Comparison of ENCODE assay signal across 8 cellular contexts in the genomic region with DNA sequence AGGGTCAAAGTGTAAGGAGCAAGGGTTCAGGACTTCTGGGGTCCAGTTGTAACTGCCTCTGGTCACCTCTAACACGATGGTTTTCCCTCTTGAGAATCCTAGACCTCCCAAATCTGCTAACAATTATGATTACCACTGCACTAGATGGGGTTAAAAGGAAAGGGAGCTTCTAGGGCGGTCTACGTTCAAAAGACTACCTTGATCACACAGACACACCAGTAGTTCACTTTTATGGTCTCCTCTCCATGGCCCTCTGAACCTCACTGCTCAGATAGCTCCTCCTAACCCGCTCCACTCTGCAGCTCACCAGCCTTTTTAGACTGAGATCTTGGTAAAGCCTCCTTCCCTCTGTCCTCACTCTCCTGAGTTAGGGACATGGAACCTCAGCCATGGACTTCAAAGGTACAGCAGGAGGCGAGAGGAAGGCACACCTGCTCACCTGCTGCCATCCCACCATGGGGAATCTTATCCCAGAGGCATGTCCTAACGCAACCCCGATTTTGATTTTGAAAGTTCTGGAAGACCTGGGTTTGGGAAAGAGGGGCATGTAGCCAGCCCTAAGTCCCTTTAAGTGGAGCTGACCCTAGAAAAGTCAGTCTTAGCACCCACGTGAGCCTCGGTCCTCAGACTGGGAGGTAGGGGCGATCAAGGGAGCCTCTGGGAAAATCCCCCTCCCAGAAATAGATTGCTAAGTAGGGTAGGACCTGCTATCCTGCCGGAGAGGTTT. TPM values are rescaled to one million over a fixed set of nuclear protein-coding genes. Genes with fewer than 3 reads are reported as not detected.
DNase-seq lines count a peak whose midpoint lies in the region; ATAC-seq and TF ChIP-seq lines count a peak whose summit lies in the region.

No MANE protein-coding gene starts in this region.

- peaks cover 3 to 9% of the 10 kb centered on the region in 2 donors for H3K36me3 ChIP-seq in ascending aorta
- peaks cover 0 to 9% of the 10 kb centered on the region in 2 donors for H3K36me3 ChIP-seq in lung (ENCODE audit: control insufficient read depth in 2 of 2, insufficient read depth in 2 of 2, low read length in 2 of 2)

- H3K4me3 ChIP-seq in ascending aorta (peak overlapping the region; percentile 80 to 94), lung (peak overlapping the region; percentile 15)

- H3K27me3 ChIP-seq in ascending aorta (no peaks in the 10 kb centered on the region), lung (ENCODE audit: control insufficient read depth, insufficient read depth) (no peaks in the 10 kb centered on the region)

- no peaks in the 10 kb centered on the region for H3K9me3 Mint-ChIP-seq in activated naive CD4-positive, alpha-beta T cell treated with anti-CD3 and anti-CD28 coated beads for 36 hours
- H3K9me3 Mint-ChIP-seq in type B pancreatic cell: no peaks in the 10 kb centered on the region

- ATAC-seq in lung (ENCODE audit: insufficient read depth, low FRiP score) (no peak), GM18873 (IDR thresholded peaks at IDR 0.05; ENCODE audit: low FRiP score, unreplicated experiment) (no peak)

- peaks cover 17% of the 10 kb centered on the region for H3K4me1 Mint-ChIP-seq in activated naive CD4-positive, alpha-beta T cell treated with anti-CD3 and anti-CD28 coated beads for 36 hours (ENCODE audit: low read depth)
- peaks cover 56% of the 10 kb centered on the region for H3K4me1 Mint-ChIP-seq in type B pancreatic cell (ENCODE audit: unreplicated experiment)

- no peak for DNase-seq in activated naive CD4-positive, alpha-beta T cell treated with anti-CD3 and anti-CD28 coated beads for 36 hours
- DNase-seq in activated naive CD4-positive, alpha-beta T cell (lab: John Stamatoyannopoulos, UW): no peak
- DNase-seq in ascending aorta (ENCODE audit: low spot score in 2 of 2) (no peak), lung (ENCODE audit: low spot score) (no peak), type B pancreatic cell (ENCODE audit: extremely low spot score, unreplicated experiment) (no peak), H4 (ENCODE audit: low spot score) (no peak)
- DNase-seq in activated effector memory CD4-positive, alpha-beta T cell treated with Interleukin-2 at 50 U/mL for 16 hours: no peak

- H3K27ac ChIP-seq in ascending aorta: peak overlapping the region; percentile 89 to 96
- peak overlapping the region; percentile 3 to 86 for H3K27ac ChIP-seq in lung (ENCODE audit: low read depth in 1 of 2, low read length in 1 of 2)

- intact Hi-C loops in activated naive CD4-positive, alpha-beta T cell treated with anti-CD3 and anti-CD28 coated beads for 36 hours (cut with micrococcal nuclease): loop anchor here (1.0 kb wide), 1 partner anchor 7 kb away; no protein-coding TSS in a partner anchor
- intact Hi-C loops in ascending aorta (cut with DNase I): loop anchor here (5.0 to 10.0 kb wide), 2 partner anchors 482 to 755 kb away; a partner anchor contains a TSS

- no peak overlapping the region for H3K27ac Mint-ChIP-seq in activated naive CD4-positive, alpha-beta T cell treated with anti-CD3 and anti-CD28 coated beads for 36 hours
- H3K27ac Mint-ChIP-seq in type B pancreatic cell: peak overlapping the region; percentile 95

- H3K36me3 Mint-ChIP-seq in activated naive CD4-positive, alpha-beta T cell treated with anti-CD3 and anti-CD28 coated beads for 36 hours (ENCODE audit: low read depth): no peaks in the 10 kb centered on the region
- peaks cover 6% of the 10 kb centered on the region for H3K36me3 Mint-ChIP-seq in type B pancreatic cell

- H3K27me3 Mint-ChIP-seq in activated naive CD4-positive, alpha-beta T cell treated with anti-CD3 and anti-CD28 coated beads for 36 hours (ENCODE audit: low read depth): no peaks in the 10 kb centered on the region
- H3K27me3 Mint-ChIP-seq in type B pancreatic cell: no peaks in the 10 kb centered on the region

- H3K9me3 ChIP-seq in ascending aorta (no peaks in the 10 kb centered on the region), lung (ENCODE audit: control insufficient read depth in 2 of 2, insufficient read depth in 1 of 2, low read length in 1 of 2) (peaks cover 0 to 2% of the 10 kb centered on the region in 2 donors)

- H3K4me3 Mint-ChIP-seq in activated naive CD4-positive, alpha-beta T cell treated with anti-CD3 and anti-CD28 coated beads for 36 hours: peak overlapping the region; percentile 67
- peak overlapping the region; percentile 93 for H3K4me3 Mint-ChIP-seq in type B pancreatic cell

- WGBS in lung, 2 donors: 60 to 72% methylated on average over 11 of the region's 11 CpGs

- TF ChIP-seq CTCF in ascending aorta (IDR thresholded peaks at IDR 0.05): no peak
- TF ChIP-seq CTCF in lung (IDR thresholded peaks at IDR 0.05; ENCODE audit: control extremely low read depth, extremely low read depth): no peak
- no peak for TF ChIP-seq CTCF in type B pancreatic cell (conservative IDR thresholded peaks at IDR 0.05)

- H3K4me1 ChIP-seq in ascending aorta: peaks cover 3 to 15% of the 10 kb centered on the region in 2 donors
- peaks cover 3 to 14% of the 10 kb centered on the region in 2 donors for H3K4me1 ChIP-seq in lung (ENCODE audit: control insufficient read depth in 2 of 2, insufficient read depth in 2 of 2, low read length in 2 of 2)

- CTCF ChIA-PET in activated naive CD4-positive, alpha-beta T cell treated with anti-CD3 and anti-CD28 coated beads for 36 hours (lab: Charles Lee): interaction anchor here (0.6 to 6.9 kb wide), 9 partner anchors 6 to 83 kb away, joined by 3 to 168 read pairs (median 4); a partner anchor contains a TSS

RNA-seq across cellular contexts. Expression of a gene that starts 1.4 kb away (rescaled TPM):
- 1 to 10 TPM; 8.3 to 9.2 TPM for total RNA-seq in activated naive CD4-positive, alpha-beta T cell treated with anti-CD3 and anti-CD28 coated beads for 36 hours
- total RNA-seq in ascending aorta (62.9 TPM), lung (10 to 100 TPM in 1 of 2 donors, 1 to 10 TPM in 1; 8.0 to 48.5 TPM), type B pancreatic cell (ENCODE audit: low replicate concordance) (47.8 and 58.0 TPM in 2 replicates)
- polyA plus RNA-seq in lung: 10 to 100 TPM; 21.6 to 38.3 TPM
- total RNA-seq in H4 (2014; rRNA removed; shearing (Covaris generic)): 7.3 and 11.3 TPM in 2 replicates

RNA-seq across cellular contexts. Expression of a gene that starts 3.8 kb away (rescaled TPM):
- total RNA-seq in activated naive CD4-positive, alpha-beta T cell treated with anti-CD3 and anti-CD28 coated beads for 36 hours: not detected
- not detected for total RNA-seq in ascending aorta
- total RNA-seq in lung: under 1 TPM; 0.20 to 0.52 TPM
- polyA plus RNA-seq in lung: under 1 TPM; 0.24 to 0.43 TPM
- total RNA-seq in type B pancreatic cell (ENCODE audit: low replicate concordance): 1.8 and 2.9 TPM in 2 replicates
- total RNA-seq in H4 (2014; rRNA removed; shearing (Covaris generic)): 0.47 and 0.68 TPM in 2 replicates

RNA-seq across cellular contexts. Expression of a gene that starts 26.9 kb away (rescaled TPM):
- total RNA-seq in activated naive CD4-positive, alpha-beta T cell treated with anti-CD3 and anti-CD28 coated beads for 36 hours: not detected
- total RNA-seq in ascending aorta (64.8 TPM), lung (10 to 100 TPM; 36.7 to 48.6 TPM), type B pancreatic cell (ENCODE audit: low replicate concordance) (10.9 and 65.8 TPM in 2 replicates)
- polyA plus RNA-seq in lung: 10 to 100 TPM; 13.1 to 17.8 TPM
- total RNA-seq in H4 (2014; rRNA removed; shearing (Covaris generic)): 11.2 and 15.4 TPM in 2 replicates

RNA-seq across cellular contexts. Expression of a gene that starts 39.4 kb away (rescaled TPM):
- total RNA-seq in activated naive CD4-positive, alpha-beta T cell treated with anti-CD3 and anti-CD28 coated beads for 36 hours: not detected
- total RNA-seq in ascending aorta: not detected
- not detected for total RNA-seq in lung
- polyA plus RNA-seq in lung: not detected
- not detected in 2 replicates for total RNA-seq in type B pancreatic cell (ENCODE audit: low replicate concordance)
- total RNA-seq in H4 (2014; rRNA removed; shearing (Covaris generic)): not detected in 2 replicates

RNA-seq across cellular contexts. Expression of a gene that starts 54.9 kb away (rescaled TPM):
- total RNA-seq in activated naive CD4-positive, alpha-beta T cell treated with anti-CD3 and anti-CD28 coated beads for 36 hours: not detected
- total RNA-seq in ascending aorta (not detected), lung (not detected), type B pancreatic cell (ENCODE audit: low replicate concordance) (0.55 TPM in 1 of 2 replicates, not detected in the other)
- under 1 TPM; 0.13 to 0.18 TPM for polyA plus RNA-seq in lung
- total RNA-seq in H4 (2014; rRNA removed; shearing (Covaris generic)): not detected in 2 replicates

Comparison
In these comparisons a context has a peak if more than half of its experiments do, and no peak if none do; other contexts are left out.
1. RNA of a gene that starts 26.9 kb away (total RNA-seq): 10.9 to 65.8 TPM in type B pancreatic cell, 64.8 TPM in ascending aorta (single experiment), 36.7 to 48.6 TPM in lung and 11.2 to 15.4 TPM in H4; not detected in activated naive CD4-positive, alpha-beta T cell treated with anti-CD3 and anti-CD28 coated beads for 36 hours; every median in the first group is over 10 times any median in the second.